In the genomic region with DNA sequence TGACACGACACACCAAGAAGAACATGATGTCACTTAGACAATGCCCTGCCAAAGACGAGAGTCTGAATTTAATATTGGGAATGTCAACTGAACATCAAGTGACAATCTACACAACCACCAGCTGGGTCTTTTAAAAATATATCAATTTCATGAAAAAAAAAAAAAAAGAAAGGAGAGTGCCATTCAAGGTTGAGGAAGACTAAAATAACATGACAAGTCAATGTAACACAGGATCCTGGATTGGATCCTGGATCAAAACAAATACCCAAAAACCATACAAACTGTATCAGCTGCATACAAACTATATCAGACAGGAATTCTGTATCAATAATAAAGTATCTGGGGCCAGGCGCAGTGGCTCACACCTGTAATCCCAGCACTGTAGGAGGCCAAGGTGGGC, we compare ENCODE assay signal across 23 cellular contexts.
"Had no signal": no experiment of that assay in that cellular context is flagged by ENCODE, and none has a peak within 500 bp of the region (broad histone marks: within the 10 kb centered on the region; RNA-seq: fewer than 3 reads in every experiment).

No MANE protein-coding gene starts in this region.

- H3K4me1 ChIP-seq: colonic mucosa had no signal

- H3K4me3 Mint-ChIP-seq: dendritic cell treated with granulocyte-macrophage colony-stimulating factor and Interleukin-4, amounts not matched to agents 40 ng/mL and 50 ng/mL, for 4 days; immature natural killer cell; memory B cell; stimulated activated naive B cell treated with anti-CD40 and anti-IgM and Interleukin-4, amounts not matched to agents 10 μg/mL and 1 μg/mL and 100 μg/mL, for 72 hours; stimulated activated naive CD8-positive, alpha-beta T cell treated with anti-CD3 and anti-CD28 coated beads, Interleukin-15, Interleukin-2, amounts not matched to agents 100 ng/mL and 50 ng/mL, for 24 hours had no signal

- FAIRE-seq: keratinocyte, pancreas had no signal

- DNase-seq: colonic mucosa; effector CD8-positive, alpha-beta T cell; erythroblast; esophagus squamous epithelium; foreskin melanocyte; hypothalamus; immature natural killer cell; left ventricle myocardium superior; naive B cell; pancreas; sigmoid colon; stimulated activated naive B cell treated with anti-CD40 and anti-IgM and Interleukin-4, amounts not matched to agents 10 μg/mL and 1 μg/mL and 100 μg/mL, for 72 hours; transverse colon had no signal

- H3K27ac ChIP-seq: colonic mucosa, esophagus squamous epithelium, neutrophil, pancreas, right atrium auricular region, sigmoid colon, suprapubic skin, transverse colon, vagina had no signal

- H3K27ac Mint-ChIP-seq: dendritic cell treated with granulocyte-macrophage colony-stimulating factor and Interleukin-4, amounts not matched to agents 40 ng/mL and 50 ng/mL, for 4 days; memory B cell; stimulated activated naive CD8-positive, alpha-beta T cell treated with anti-CD3 and anti-CD28 coated beads, Interleukin-15, Interleukin-2, amounts not matched to agents 100 ng/mL and 50 ng/mL, for 24 hours had no signal

- H3K4me3 ChIP-seq: colonic mucosa, esophagus squamous epithelium, lung, pancreas, right atrium auricular region, sigmoid colon, suprapubic skin, transverse colon, vagina had no signal

- ATAC-seq: left ventricle myocardium superior; pancreas; stimulated activated naive B cell treated with anti-CD40 and anti-IgM and Interleukin-4, amounts not matched to agents 10 μg/mL and 1 μg/mL and 100 μg/mL, for 72 hours had no signal

- H3K36me3 ChIP-seq: colonic mucosa had no signal

- H3K27me3 Mint-ChIP-seq: central memory CD8-positive, alpha-beta T cell; memory B cell; naive B cell; stimulated activated naive B cell treated with anti-CD40 and anti-IgM and Interleukin-4, amounts not matched to agents 10 μg/mL and 1 μg/mL and 100 μg/mL, for 72 hours; stimulated activated naive CD8-positive, alpha-beta T cell treated with anti-CD3 and anti-CD28 coated beads, Interleukin-15, Interleukin-2, amounts not matched to agents 100 ng/mL and 50 ng/mL, for 24 hours had no signal

- H3K27me3 ChIP-seq: colonic mucosa, esophagus squamous epithelium, pancreas, right atrium auricular region, sigmoid colon, suprapubic skin, transverse colon, vagina had no signal
